ENCODE assay signal across 8 cellular contexts in the genomic region with DNA sequence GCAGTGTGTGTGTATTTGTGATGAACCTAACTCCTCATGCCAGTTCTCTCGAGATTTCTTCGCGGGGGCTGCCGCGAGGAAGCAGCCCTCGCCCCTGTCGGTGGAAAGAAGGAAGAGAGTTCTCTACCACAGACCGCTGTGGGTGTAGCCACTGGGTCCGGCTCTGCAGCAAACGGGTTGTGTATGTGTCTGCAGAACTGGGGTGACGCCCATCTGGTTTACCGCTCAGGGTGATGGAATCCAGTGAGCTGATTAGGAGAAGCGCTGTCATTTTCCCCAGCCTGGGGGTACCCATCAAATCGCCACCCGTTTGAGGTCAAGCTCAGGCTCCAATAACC. TPM values are rescaled to one million over a fixed set of nuclear protein-coding genes. Genes with fewer than 3 reads are reported as not detected.
DNase-seq lines count a peak whose midpoint lies in the region; ATAC-seq and TF ChIP-seq lines count a peak whose summit lies in the region.

No MANE protein-coding gene starts in this region.

- peak; percentile 11 for TF ChIP-seq CTCF in fibroblast of villous mesenchyme (IDR thresholded peaks at IDR 0.05; ENCODE audit: insufficient read depth, low read depth, low read length)

- intact Hi-C loops in left cardiac atrium (cut with DNase I), result loop anchor here in 1 of 2 donors (10.0 kb wide), 1 partner anchor 310 kb away; no protein-coding TSS in a partner anchor
- intact Hi-C loops in cardiac septum (cut with DNase I), result loop anchor here (5.0 to 10.0 kb wide), 2 partner anchors 162 to 320 kb away; partner anchors contain the start of gene SSH2

- no peaks in the 10 kb centered on the region for H3K9me3 Mint-ChIP-seq in activated CD8-positive, alpha-beta memory T cell treated with anti-CD3 and anti-CD28 coated beads, Interleukin-2, amount 10 ng/mL, durations not matched to agents 7 days and 5 days (ENCODE audit: low read depth)

- peaks cover 8% of the 10 kb centered on the region for H3K27me3 Mint-ChIP-seq in activated CD8-positive, alpha-beta memory T cell treated with anti-CD3 and anti-CD28 coated beads, Interleukin-2, amount 10 ng/mL, durations not matched to agents 7 days and 5 days

- H3K4me1 Mint-ChIP-seq in activated CD8-positive, alpha-beta memory T cell treated with anti-CD3 and anti-CD28 coated beads, Interleukin-2, amount 10 ng/mL, durations not matched to agents 7 days and 5 days, result peaks cover 44% of the 10 kb centered on the region

- CTCF ChIA-PET in activated CD8-positive, alpha-beta memory T cell treated with anti-CD3 and anti-CD28 coated beads, Interleukin-2, amount 10 ng/mL, durations not matched to agents 7 days and 5 days (lab: Charles Lee), result interaction anchor here (0.6 to 24.4 kb wide), 12 partner anchors 10 to 491 kb away, joined by 3 to 458 read pairs (median 6); partner anchors contain the start of genes ABHD15, ANKRD13B, SSH2 and TP53I13

- peak overlapping the region; percentile 95 for H3K27ac Mint-ChIP-seq in activated CD8-positive, alpha-beta memory T cell treated with anti-CD3 and anti-CD28 coated beads, Interleukin-2, amount 10 ng/mL, durations not matched to agents 7 days and 5 days

- H3K36me3 Mint-ChIP-seq in activated CD8-positive, alpha-beta memory T cell treated with anti-CD3 and anti-CD28 coated beads, Interleukin-2, amount 10 ng/mL, durations not matched to agents 7 days and 5 days, result no peaks in the 10 kb centered on the region

- peak overlapping the region; percentile 52 for H3K4me3 ChIP-seq in fibroblast of villous mesenchyme (ENCODE audit: low read depth, low read length)

- peak overlapping the region; percentile 80 for H3K4me3 Mint-ChIP-seq in activated CD8-positive, alpha-beta memory T cell treated with anti-CD3 and anti-CD28 coated beads, Interleukin-2, amount 10 ng/mL, durations not matched to agents 7 days and 5 days

- no peak for ATAC-seq in left cardiac atrium
- peak; percentile 41 for ATAC-seq in activated CD8-positive, alpha-beta memory T cell treated with anti-CD3 and anti-CD28 coated beads, Interleukin-2, amount 10 ng/mL, durations not matched to agents 7 days and 5 days

- DNase-seq in left cardiac atrium, result peak; percentile 49
- no peak for DNase-seq in cardiac septum (ENCODE audit: low spot score)
- peak; percentile 96 for DNase-seq in activated CD8-positive, alpha-beta memory T cell treated with anti-CD3 and anti-CD28 coated beads, Interleukin-2, amount 10 ng/mL, durations not matched to agents 7 days and 5 days
- no peak for DNase-seq in fibroblast of villous mesenchyme (ENCODE audit: low read depth)
- DNase-seq in stimulated activated CD4-positive, alpha-beta T cell treated with anti-CD3 and anti-CD28 coated beads, Interleukin-15, amount 100 ng/mL, for 24 hours, result peak; percentile 73
- no peak for DNase-seq in dedifferentiated amniotic fluid mesenchymal stem cell (ENCODE audit: extremely low spot score)
- DNase-seq in medulla oblongata (ENCODE audit: extremely low spot score), result no peak
- DNase-seq in NCI-H524 treated with DMSO at 0.1 percent for 48 hours (lab: John Stamatoyannopoulos, UW), result no peak

RNA-seq across cellular contexts. Expression of gene CORO6, which starts 7.7 kb away (rescaled TPM):
- 10 to 100 TPM; 67.0 to 82.1 TPM for total RNA-seq in left cardiac atrium
- total RNA-seq in cardiac septum, result 128 TPM
- 1 to 10 TPM; 2.7 to 7.0 TPM for total RNA-seq in activated CD8-positive, alpha-beta memory T cell treated with anti-CD3 and anti-CD28 coated beads, Interleukin-2, amount 10 ng/mL, durations not matched to agents 7 days and 5 days
- 5.6 and 7.4 TPM in 2 replicates for total RNA-seq in fibroblast of villous mesenchyme

RNA-seq across cellular contexts. Expression of gene ANKRD13B, which starts 22.1 kb away (rescaled TPM):
- total RNA-seq in left cardiac atrium (10 to 100 TPM in 1 of 2 donors, 1 to 10 TPM in 1; 8.1 to 10.5 TPM), cardiac septum (8.1 TPM), fibroblast of villous mesenchyme (3.5 and 8.6 TPM in 2 replicates)
- 10 to 100 TPM; 15.6 to 20.1 TPM for total RNA-seq in activated CD8-positive, alpha-beta memory T cell treated with anti-CD3 and anti-CD28 coated beads, Interleukin-2, amount 10 ng/mL, durations not matched to agents 7 days and 5 days

RNA-seq across cellular contexts. Expression of gene GIT1, which starts 25.6 kb away (rescaled TPM):
- total RNA-seq in left cardiac atrium (10 to 100 TPM; 30.8 to 44.0 TPM), cardiac septum (36.2 TPM), fibroblast of villous mesenchyme (23.2 and 26.3 TPM in 2 replicates)
- total RNA-seq in activated CD8-positive, alpha-beta memory T cell treated with anti-CD3 and anti-CD28 coated beads, Interleukin-2, amount 10 ng/mL, durations not matched to agents 7 days and 5 days, result 10 to 100 TPM; 69.5 to 79.5 TPM

RNA-seq across cellular contexts. Expression of gene TP53I13, which starts 46.5 kb away (rescaled TPM):
- 10 to 100 TPM; 42.0 to 48.8 TPM for total RNA-seq in left cardiac atrium
- total RNA-seq in cardiac septum, result 31.9 TPM
- total RNA-seq in activated CD8-positive, alpha-beta memory T cell treated with anti-CD3 and anti-CD28 coated beads, Interleukin-2, amount 10 ng/mL, durations not matched to agents 7 days and 5 days, result 100 to 1,000 TPM in 1 of 2 experiments, 10 to 100 TPM in 1; 97.0 to 131 TPM
- 51.8 and 54.8 TPM in 2 replicates for total RNA-seq in fibroblast of villous mesenchyme

RNA-seq across cellular contexts. Expression of gene ABHD15, which starts 48.2 kb away (rescaled TPM):
- total RNA-seq in left cardiac atrium (10 to 100 TPM in 1 of 2 donors, 1 to 10 TPM in 1; 8.3 to 11.6 TPM), cardiac septum (5.8 TPM), fibroblast of villous mesenchyme (8.2 and 9.3 TPM in 2 replicates)
- total RNA-seq in activated CD8-positive, alpha-beta memory T cell treated with anti-CD3 and anti-CD28 coated beads, Interleukin-2, amount 10 ng/mL, durations not matched to agents 7 days and 5 days, result 10 to 100 TPM; 20.0 to 20.3 TPM

Comparison
In these comparisons a context has a peak if more than half of its experiments do, and no peak if none do; other contexts are left out.
1. DNase-seq: peak in left cardiac atrium (single experiment), activated CD8-positive, alpha-beta memory T cell treated with anti-CD3 and anti-CD28 coated beads, Interleukin-2, amount 10 ng/mL, durations not matched to agents 7 days and 5 days (single experiment) and stimulated activated CD4-positive, alpha-beta T cell treated with anti-CD3 and anti-CD28 coated beads, Interleukin-15, amount 100 ng/mL, for 24 hours (single experiment); none in cardiac septum (single experiment), fibroblast of villous mesenchyme (single experiment), dedifferentiated amniotic fluid mesenchymal stem cell (single experiment), medulla oblongata (single experiment) and NCI-H524 treated with DMSO at 0.1 percent for 48 hours (single experiment).